1 cellular context compared by ENCODE assay signal in the genomic region with DNA sequence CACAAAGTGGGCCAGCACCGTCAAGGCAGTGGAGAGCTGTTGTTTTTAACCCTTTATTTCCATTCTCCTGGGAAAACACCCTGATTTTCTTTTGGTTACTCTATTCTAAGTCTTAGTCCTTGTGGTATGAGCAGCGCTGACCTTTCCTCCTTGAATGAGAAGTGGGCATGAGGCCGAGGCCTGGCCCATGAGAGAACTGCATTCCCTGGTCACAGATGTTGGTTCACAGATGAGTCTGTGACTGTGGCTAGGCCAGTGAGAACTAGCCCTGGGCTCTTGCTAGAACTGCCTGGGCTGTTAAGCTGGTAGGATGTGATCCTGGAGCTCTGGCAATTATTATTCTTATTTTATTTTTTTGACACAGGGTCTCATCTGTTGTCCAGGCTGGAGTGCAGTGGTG.
TF ChIP-seq lines count a peak whose summit lies in the region.

No MANE protein-coding gene starts in this region.

TF ChIP-seq in K562, 482 proteins besides CTCF, POLR2A, EP300 and RAD21 (continued from another document):
- TF ChIP-seq, protein P1, sequence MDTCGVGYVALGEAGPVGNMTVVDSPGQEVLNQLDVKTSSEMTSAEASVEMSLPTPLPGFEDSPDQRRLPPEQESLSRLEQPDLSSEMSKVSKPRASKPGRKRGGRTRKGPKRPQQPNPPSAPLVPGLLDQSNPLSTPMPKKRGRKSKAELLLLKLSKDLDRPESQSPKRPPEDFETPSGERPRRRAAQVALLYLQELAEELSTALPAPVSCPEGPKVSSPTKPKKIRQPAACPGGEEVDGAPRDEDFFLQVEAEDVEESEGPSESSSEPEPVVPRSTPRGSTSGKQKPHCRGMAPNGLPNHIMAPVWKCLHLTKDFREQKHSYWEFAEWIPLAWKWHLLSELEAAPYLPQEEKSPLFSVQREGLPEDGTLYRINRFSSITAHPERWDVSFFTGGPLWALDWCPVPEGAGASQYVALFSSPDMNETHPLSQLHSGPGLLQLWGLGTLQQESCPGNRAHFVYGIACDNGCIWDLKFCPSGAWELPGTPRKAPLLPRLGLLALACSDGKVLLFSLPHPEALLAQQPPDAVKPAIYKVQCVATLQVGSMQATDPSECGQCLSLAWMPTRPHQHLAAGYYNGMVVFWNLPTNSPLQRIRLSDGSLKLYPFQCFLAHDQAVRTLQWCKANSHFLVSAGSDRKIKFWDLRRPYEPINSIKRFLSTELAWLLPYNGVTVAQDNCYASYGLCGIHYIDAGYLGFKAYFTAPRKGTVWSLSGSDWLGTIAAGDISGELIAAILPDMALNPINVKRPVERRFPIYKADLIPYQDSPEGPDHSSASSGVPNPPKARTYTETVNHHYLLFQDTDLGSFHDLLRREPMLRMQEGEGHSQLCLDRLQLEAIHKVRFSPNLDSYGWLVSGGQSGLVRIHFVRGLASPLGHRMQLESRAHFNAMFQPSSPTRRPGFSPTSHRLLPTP (IDR thresholded peaks at IDR 0.05; ENCODE audit: borderline replicate concordance, extremely low read depth, insufficient read length), result no peak
- TF ChIP-seq, protein P2, sequence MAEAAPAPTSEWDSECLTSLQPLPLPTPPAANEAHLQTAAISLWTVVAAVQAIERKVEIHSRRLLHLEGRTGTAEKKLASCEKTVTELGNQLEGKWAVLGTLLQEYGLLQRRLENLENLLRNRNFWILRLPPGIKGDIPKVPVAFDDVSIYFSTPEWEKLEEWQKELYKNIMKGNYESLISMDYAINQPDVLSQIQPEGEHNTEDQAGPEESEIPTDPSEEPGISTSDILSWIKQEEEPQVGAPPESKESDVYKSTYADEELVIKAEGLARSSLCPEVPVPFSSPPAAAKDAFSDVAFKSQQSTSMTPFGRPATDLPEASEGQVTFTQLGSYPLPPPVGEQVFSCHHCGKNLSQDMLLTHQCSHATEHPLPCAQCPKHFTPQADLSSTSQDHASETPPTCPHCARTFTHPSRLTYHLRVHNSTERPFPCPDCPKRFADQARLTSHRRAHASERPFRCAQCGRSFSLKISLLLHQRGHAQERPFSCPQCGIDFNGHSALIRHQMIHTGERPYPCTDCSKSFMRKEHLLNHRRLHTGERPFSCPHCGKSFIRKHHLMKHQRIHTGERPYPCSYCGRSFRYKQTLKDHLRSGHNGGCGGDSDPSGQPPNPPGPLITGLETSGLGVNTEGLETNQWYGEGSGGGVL (CRISPR knock-in tag; IDR thresholded peaks at IDR 0.05), result no peak
- no peak for TF ChIP-seq ZNF764 (CRISPR knock-in tag; IDR thresholded peaks at IDR 0.05; ENCODE audit: low read depth)
